Comparison of ENCODE assay signal across 8 cellular contexts in the genomic region with DNA sequence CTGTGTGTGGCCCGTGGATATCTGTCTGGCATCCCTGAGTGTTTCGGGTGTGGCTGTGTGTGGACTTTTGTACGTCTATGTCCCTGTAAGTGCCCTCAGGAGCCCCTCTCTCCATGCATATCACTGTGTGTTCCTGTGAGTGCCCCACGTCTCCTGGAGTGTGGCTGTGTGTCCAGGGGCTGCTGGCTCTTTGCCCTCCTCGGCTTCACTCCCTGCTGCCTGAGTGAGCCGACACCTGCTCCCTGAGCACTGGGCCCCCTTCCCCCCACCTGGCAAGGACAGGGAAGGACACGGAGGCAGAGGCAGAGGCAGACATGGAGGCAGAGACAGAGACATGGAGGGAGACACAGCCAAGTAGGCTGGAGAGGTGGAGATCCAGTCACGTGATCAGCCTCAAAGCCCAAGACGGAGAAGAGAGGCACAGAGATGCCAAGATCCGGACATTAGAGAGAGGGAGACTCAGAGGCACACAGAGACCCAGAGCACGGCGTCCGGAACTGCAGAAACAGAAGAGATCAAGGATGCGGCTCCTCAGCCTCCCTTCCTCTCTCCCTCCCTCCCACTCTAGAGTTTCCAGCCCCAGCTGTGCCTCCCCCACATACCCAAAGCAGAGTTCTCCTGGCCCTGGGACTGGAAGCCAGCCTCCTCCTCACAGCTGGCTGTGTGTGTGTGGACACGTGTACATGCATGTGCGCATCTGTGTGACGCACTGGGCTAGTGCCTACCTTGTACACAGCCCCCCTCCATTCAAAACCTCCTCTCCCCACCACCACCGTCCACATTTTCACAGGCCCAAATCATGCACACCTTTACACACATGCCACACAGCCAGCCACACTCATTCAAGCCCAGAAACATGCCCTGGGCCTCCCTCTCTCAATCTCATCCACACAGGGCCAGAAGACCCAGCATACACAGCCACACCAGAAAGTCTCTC. TPM values are rescaled to one million over a fixed set of nuclear protein-coding genes. Genes with fewer than 3 reads are reported as not detected.
DNase-seq lines count a peak whose midpoint lies in the region; ATAC-seq and TF ChIP-seq lines count a peak whose summit lies in the region.

No MANE protein-coding gene starts in this region.

- intact Hi-C loops in activated T-helper 1 cell treated with anti-CD3 and anti-CD28 coated beads, Interleukin-12 subunit alpha, Interleukin-12 subunit beta, Interleukin-2, Interleukin-4 antibody, amounts not matched to agents 30 ng/mL and 10 ng/mL and 1 ng/mL, durations not matched to agents 14 hours and 24 hours and 36 hours (cut with micrococcal nuclease): no loop called here

- peaks cover 12% of the 10 kb centered on the region for H3K36me3 Mint-ChIP-seq in activated T-helper 1 cell treated with anti-CD3 and anti-CD28 coated beads, Interleukin-12 subunit alpha, Interleukin-12 subunit beta, Interleukin-2, Interleukin-4 antibody, amounts not matched to agents 30 ng/mL and 10 ng/mL and 1 ng/mL, durations not matched to agents 14 hours and 24 hours and 36 hours (ENCODE audit: low read depth)
- peaks cover 27% of the 10 kb centered on the region for H3K36me3 Mint-ChIP-seq in osteocyte (ENCODE audit: unreplicated experiment)

- H3K4me1 Mint-ChIP-seq in activated T-helper 1 cell treated with anti-CD3 and anti-CD28 coated beads, Interleukin-12 subunit alpha, Interleukin-12 subunit beta, Interleukin-2, Interleukin-4 antibody, amounts not matched to agents 30 ng/mL and 10 ng/mL and 1 ng/mL, durations not matched to agents 14 hours and 24 hours and 36 hours (ENCODE audit: low read depth): peaks cover 59% of the 10 kb centered on the region
- peaks cover 58% of the 10 kb centered on the region for H3K4me1 Mint-ChIP-seq in osteocyte (ENCODE audit: unreplicated experiment)

- no peaks in the 10 kb centered on the region for H3K9me3 Mint-ChIP-seq in activated T-helper 1 cell treated with anti-CD3 and anti-CD28 coated beads, Interleukin-12 subunit alpha, Interleukin-12 subunit beta, Interleukin-2, Interleukin-4 antibody, amounts not matched to agents 30 ng/mL and 10 ng/mL and 1 ng/mL, durations not matched to agents 14 hours and 24 hours and 36 hours
- no peaks in the 10 kb centered on the region for H3K9me3 Mint-ChIP-seq in osteocyte (ENCODE audit: unreplicated experiment)

- DNase-seq in BE2C: no peak
- peak; percentile 93 to 95 for DNase-seq in Kasumi-1 (lab: John Stamatoyannopoulos, UW)
- no peak for DNase-seq in activated T-helper 1 cell treated with anti-CD3 and anti-CD28 coated beads, Interleukin-12 subunit alpha, Interleukin-12 subunit beta, Interleukin-2, Interleukin-4 antibody, amounts not matched to agents 30 ng/mL and 10 ng/mL and 1 ng/mL, durations not matched to agents 14 hours and 24 hours and 36 hours (ENCODE audit: low spot score)
- no peak for DNase-seq in osteocyte (ENCODE audit: extremely low spot score, unreplicated experiment)
- DNase-seq in OCI-M1 (lab: John Stamatoyannopoulos, UW): no peak

- H3K4me3 Mint-ChIP-seq in activated T-helper 1 cell treated with anti-CD3 and anti-CD28 coated beads, Interleukin-12 subunit alpha, Interleukin-12 subunit beta, Interleukin-2, Interleukin-4 antibody, amounts not matched to agents 30 ng/mL and 10 ng/mL and 1 ng/mL, durations not matched to agents 14 hours and 24 hours and 36 hours: peak overlapping the region; percentile 52
- H3K4me3 Mint-ChIP-seq in osteocyte (ENCODE audit: unreplicated experiment): peak overlapping the region; percentile 57

- H3K36me3 ChIP-seq in BE2C (no peaks in the 10 kb centered on the region), gastroesophageal sphincter (peaks cover 0 to 15% of the 10 kb centered on the region in 2 donors)

- peak overlapping the region; percentile 87 to 98 (median 97) for H3K27ac ChIP-seq in gastroesophageal sphincter

- H3K27me3 Mint-ChIP-seq in activated T-helper 1 cell treated with anti-CD3 and anti-CD28 coated beads, Interleukin-12 subunit alpha, Interleukin-12 subunit beta, Interleukin-2, Interleukin-4 antibody, amounts not matched to agents 30 ng/mL and 10 ng/mL and 1 ng/mL, durations not matched to agents 14 hours and 24 hours and 36 hours (ENCODE audit: insufficient read depth): no peaks in the 10 kb centered on the region
- no peaks in the 10 kb centered on the region for H3K27me3 Mint-ChIP-seq in osteocyte (ENCODE audit: unreplicated experiment)

- no peak for TF ChIP-seq CTCF in BE2C (IDR thresholded peaks at IDR 0.05; ENCODE audit: low read depth, low read length)
- no peak for TF ChIP-seq CTCF in gastroesophageal sphincter (IDR thresholded peaks at IDR 0.05)
- TF ChIP-seq CTCF in osteocyte (IDR thresholded peaks at IDR 0.05): no peak

- 0 to 10% methylated on average over 2 to 10 of the region's 18 CpGs for WGBS in gastroesophageal sphincter (ENCODE audit: low coverage in 1 of 2), 2 donors

- peak in 1 of 2 donors; percentile 9 for TF ChIP-seq POLR2A in gastroesophageal sphincter (IDR thresholded peaks at IDR 0.05)

- TF ChIP-seq EP300 in gastroesophageal sphincter (IDR thresholded peaks at IDR 0.05): no peak

- peak overlapping the region; percentile 5 for H3K27ac Mint-ChIP-seq in activated T-helper 1 cell treated with anti-CD3 and anti-CD28 coated beads, Interleukin-12 subunit alpha, Interleukin-12 subunit beta, Interleukin-2, Interleukin-4 antibody, amounts not matched to agents 30 ng/mL and 10 ng/mL and 1 ng/mL, durations not matched to agents 14 hours and 24 hours and 36 hours
- peak overlapping the region; percentile 87 for H3K27ac Mint-ChIP-seq in osteocyte (ENCODE audit: unreplicated experiment)

- peak overlapping the region; percentile 49 for H3K4me3 ChIP-seq in BE2C (ENCODE audit: low read depth, low read length)
- H3K4me3 ChIP-seq in gastroesophageal sphincter: peak overlapping the region; percentile 25 to 56

- H3K27me3 ChIP-seq in BE2C (no peaks in the 10 kb centered on the region), gastroesophageal sphincter (no peaks in the 10 kb centered on the region)

- H3K4me1 ChIP-seq in BE2C (peaks cover 12% of the 10 kb centered on the region), gastroesophageal sphincter (peaks cover 5 to 84% (median 46%) of the 10 kb centered on the region in 3 donors)

- H3K9me3 ChIP-seq in BE2C: no peaks in the 10 kb centered on the region
- no peaks in the 10 kb centered on the region for H3K9me3 ChIP-seq in gastroesophageal sphincter

- ATAC-seq in gastroesophageal sphincter (peak; percentile 78), HG03469 (IDR thresholded peaks at IDR 0.05; ENCODE audit: unreplicated experiment) (no peak), HG03095 (IDR thresholded peaks at IDR 0.05; ENCODE audit: unreplicated experiment) (no peak)

RNA-seq across cellular contexts. Expression of gene WASF2, which starts 39.0 kb away (rescaled TPM):
- 23.6 TPM for polyA plus RNA-seq in BE2C (2012; ENCODE audit: insufficient read depth, insufficient read length, low read depth)
- 108 and 109 TPM in 2 replicates for total RNA-seq in activated T-helper 1 cell treated with anti-CD3 and anti-CD28 coated beads, Interleukin-12 subunit alpha, Interleukin-12 subunit beta, Interleukin-2, Interleukin-4 antibody, amounts not matched to agents 30 ng/mL and 10 ng/mL and 1 ng/mL, durations not matched to agents 14 hours and 24 hours and 36 hours
- total RNA-seq in gastroesophageal sphincter: 100 to 1,000 TPM in 1 of 4 donors, 10 to 100 TPM in 3; 74.7 to 107 (median 79.8) TPM
- 187 and 189 TPM in 2 replicates for total RNA-seq in osteocyte

Comparison
In these comparisons a context has a peak if more than half of its experiments do, and no peak if none do; other contexts are left out.
1. DNase-seq: peak in Kasumi-1 (2 of 2); none in BE2C (single experiment), activated T-helper 1 cell treated with anti-CD3 and anti-CD28 coated beads, Interleukin-12 subunit alpha, Interleukin-12 subunit beta, Interleukin-2, Interleukin-4 antibody, amounts not matched to agents 30 ng/mL and 10 ng/mL and 1 ng/mL, durations not matched to agents 14 hours and 24 hours and 36 hours (single experiment), osteocyte (single experiment) and OCI-M1 (single experiment).